ENCODE assay signal across 31 cellular contexts in genomic region chr6:133179483-133179882, GRCh38.
A peak's percentile ranks its signal among the peaks of the same experiment; 100 is the strongest.
DNase-seq lines count a peak whose midpoint lies in the region; ATAC-seq and TF ChIP-seq lines count a peak whose summit lies in the region.
"Had no signal": no experiment of that assay in that cellular context is flagged by ENCODE, and none has a peak within 500 bp of the region (broad histone marks: within the 10 kb centered on the region; RNA-seq: fewer than 3 reads in every experiment).

No MANE protein-coding gene starts in this region.

- no peak overlapping the region for H3K23ac ChIP-seq in IMR-90 (ENCODE audit: low read depth, low read length)

- peak overlapping the region; percentile 70 for H3K18ac ChIP-seq in IMR-90 (ENCODE audit: low read depth, low read length)

- H3K4me3 ChIP-seq in IMR-90 (ENCODE audit: insufficient read depth, low read depth, low read length) (no peak overlapping the region), right lobe of liver (no peak overlapping the region)
- H3K4me3 ChIP-seq: gastrocnemius medialis, lower lobe of right lung, prostate gland, sigmoid colon, SJSA1, stomach, uterus had no signal

- H3K27ac ChIP-seq in IMR-90 (ENCODE audit: insufficient read depth, low read length) (peak overlapping the region; percentile 59; the same call in 1 of the 2 replicates), right lobe of liver (no peak overlapping the region)
- H3K27ac ChIP-seq: gastrocnemius medialis, lower lobe of right lung, prostate gland, sigmoid colon, SJSA1, stomach, uterus, WERI-Rb-1 had no signal

- H2AFZ ChIP-seq in IMR-90 (replicated peaks; ENCODE audit: low read length, poor library complexity), result no peak overlapping the region

- H3K36me3 Mint-ChIP-seq in osteocyte (ENCODE audit: unreplicated experiment), result no peaks in the 10 kb centered on the region
- H3K36me3 Mint-ChIP-seq: activated naive CD8-positive, alpha-beta T cell treated with anti-CD3 and anti-CD28 coated beads for 36 hours; CD8-positive, alpha-beta T cell; natural killer cell had no signal

- H4K5ac ChIP-seq in IMR-90 (ENCODE audit: low read depth, low read length), result peak overlapping the region; percentile 87

- H3K4me1 ChIP-seq in IMR-90 (ENCODE audit: control insufficient read depth, insufficient read depth, low read length) (peaks cover 2% of the 10 kb centered on the region), right lobe of liver (no peaks in the 10 kb centered on the region)
- H3K4me1 ChIP-seq: gastrocnemius medialis, lower lobe of right lung, prostate gland, sigmoid colon, SJSA1, stomach, uterus had no signal

- no peak overlapping the region for H2BK5ac ChIP-seq in IMR-90 (ENCODE audit: low read depth, low read length, poor library complexity, severe bottlenecking)

- TF ChIP-seq RAD21 in IMR-90 (IDR thresholded peaks at IDR 0.05; ENCODE audit: low read length), result no peak

- POLR2A ChIA-PET in IMR-90 (lab: Charles Lee; ENCODE audit: unreplicated experiment), result no interaction called here

- H4K20me1 ChIP-seq in IMR-90 (ENCODE audit: insufficient read depth, low read length), result no peaks in the 10 kb centered on the region

- no peak overlapping the region for H3K4ac ChIP-seq in IMR-90 (ENCODE audit: low read depth, low read length)

- H3K56ac ChIP-seq in IMR-90 (ENCODE audit: extremely low read depth, insufficient read depth, low read length), result no peak overlapping the region

- peaks cover 7% of the 10 kb centered on the region for H3K9me3 Mint-ChIP-seq in osteocyte (ENCODE audit: unreplicated experiment)
- H3K9me3 Mint-ChIP-seq: activated CD4-positive, alpha-beta T cell treated with anti-CD3 and anti-CD28 coated beads, Interleukin-2, amount 10 ng/mL, durations not matched to agents 24 days and 14 days had no signal

- no peak overlapping the region for H3K14ac ChIP-seq in IMR-90 (replicated peaks; ENCODE audit: low read depth, low read length)

- no peak overlapping the region for H3K9ac ChIP-seq in IMR-90 (ENCODE audit: low read depth, low read length)

- CTCF ChIA-PET in IMR-90 (lab: Yijun Ruan, JAX), result no interaction called here

- H3K36me3 ChIP-seq in IMR-90 (ENCODE audit: control insufficient read depth, insufficient read depth, low read length) (no peaks in the 10 kb centered on the region), right lobe of liver (no peaks in the 10 kb centered on the region)
- H3K36me3 ChIP-seq: gastrocnemius medialis, lower lobe of right lung, prostate gland, sigmoid colon, SJSA1, stomach, WERI-Rb-1 had no signal

- intact Hi-C loops in IMR-90 (cut with micrococcal nuclease) (no loop called here), right lobe of liver (cut with DNase I) (no loop called here)

- no peak overlapping the region for H2BK120ac ChIP-seq in IMR-90 (ENCODE audit: low read depth, low read length)

- TF ChIP-seq POLR2A in IMR-90 (IDR thresholded peaks at IDR 0.05; ENCODE audit: low read depth, low read length), result no peak
- TF ChIP-seq POLR2A in right lobe of liver (IDR thresholded peaks at IDR 0.05), result no peak

- H4K91ac ChIP-seq in IMR-90 (ENCODE audit: insufficient read depth, low read depth, low read length), result no peak overlapping the region

- no peak overlapping the region for H2BK15ac ChIP-seq in IMR-90 (ENCODE audit: low read depth, low read length)

- no peak overlapping the region; a peak in 1 of 4 replicates for H4K8ac ChIP-seq in IMR-90 (ENCODE audit: low read depth in 2 of 2, low read length in 2 of 2)

- H2AK5ac ChIP-seq in IMR-90 (ENCODE audit: low read depth, low read length), result no peak overlapping the region

- H3K4me1 Mint-ChIP-seq in osteocyte (ENCODE audit: unreplicated experiment), result no peaks in the 10 kb centered on the region
- H3K4me1 Mint-ChIP-seq: activated CD4-positive, alpha-beta T cell treated with anti-CD3 and anti-CD28 coated beads, Interleukin-2, amount 10 ng/mL, durations not matched to agents 24 days and 14 days; activated naive CD8-positive, alpha-beta T cell treated with anti-CD3 and anti-CD28 coated beads for 36 hours; B cell; natural killer cell had no signal

- DNase-seq in NCI-H446 (lab: John Stamatoyannopoulos, UW) (peak; percentile 40 to 59), NCI-H446 treated with DMSO at 0.1 percent for 48 hours (lab: John Stamatoyannopoulos, UW) (no peak), IMR-90 (no peak), NCI-H2171 treated with DMSO at 0.1 percent for 48 hours (lab: John Stamatoyannopoulos, UW) (peak; percentile 66), myocyte (ENCODE audit: low read depth) (peak; percentile 20), osteocyte (ENCODE audit: extremely low spot score, unreplicated experiment) (no peak), right lobe of liver (no peak)
- DNase-seq: activated CD4-positive, alpha-beta T cell treated with anti-CD3 and anti-CD28 coated beads, Interleukin-2, amount 10 ng/mL, durations not matched to agents 24 days and 14 days; activated effector memory CD4-positive, alpha-beta T cell treated with Interleukin-2 at 50 U/mL for 16 hours; activated naive CD8-positive, alpha-beta T cell treated with anti-CD3 and anti-CD28 coated beads for 36 hours; CD8-positive, alpha-beta T cell; DMS153; effector CD4-positive, alpha-beta T cell; gastrocnemius medialis; H9; kidney glomerular epithelial cell; lower lobe of right lung; natural killer cell; NCI-H1092; NCI-H2029 treated with DMSO at 0.1 percent for 48 hours; NCI-H510A treated with DMSO at 0.1 percent for 48 hours; sigmoid colon; stimulated activated CD4-positive, alpha-beta T cell treated with anti-CD3 and anti-CD28 coated beads, Interleukin-4, amount 100 ng/mL, for 1 hour; stomach; uterus; WERI-Rb-1 had no signal

- dilution Hi-C loops in IMR-90 (cut with HindIII; ENCODE audit: low sequenced_read_pairs, unreplicated experiment), result no loop called here

- H2BK20ac ChIP-seq in IMR-90 (ENCODE audit: low read depth, low read length), result no peak overlapping the region

- no peak overlapping the region for H2AK9ac ChIP-seq in IMR-90 (replicated peaks; ENCODE audit: low read depth, low read length, poor library complexity)

- in situ Hi-C loops in IMR-90 (cut with MboI; ENCODE audit: low sequenced_read_pairs), result loop anchor here (25.0 kb wide), 1 partner anchor 733 kb away; no protein-coding TSS in a partner anchor

- H3K27me3 Mint-ChIP-seq in osteocyte (ENCODE audit: unreplicated experiment), result peaks cover 17% of the 10 kb centered on the region
- H3K27me3 Mint-ChIP-seq: activated CD4-positive, alpha-beta T cell treated with anti-CD3 and anti-CD28 coated beads, Interleukin-2, amount 10 ng/mL, durations not matched to agents 24 days and 14 days; activated naive CD8-positive, alpha-beta T cell treated with anti-CD3 and anti-CD28 coated beads for 36 hours had no signal

- ATAC-seq in IMR-90 (ENCODE audit: low read depth) (no peak), right lobe of liver (no peak), GM21825 (IDR thresholded peaks at IDR 0.05; ENCODE audit: unreplicated experiment) (no peak)
- ATAC-seq: CD8-positive, alpha-beta T cell; gastrocnemius medialis; HepG2; lower lobe of right lung; natural killer cell had no signal

- BruUV-seq in IMR-90 (replicated peaks; lab: Mats Ljungman, UMichigan), result no TSS peak

- H3K27ac Mint-ChIP-seq in osteocyte (ENCODE audit: unreplicated experiment), result no peak overlapping the region
- H3K27ac Mint-ChIP-seq: activated CD4-positive, alpha-beta T cell treated with anti-CD3 and anti-CD28 coated beads, Interleukin-2, amount 10 ng/mL, durations not matched to agents 24 days and 14 days; activated naive CD8-positive, alpha-beta T cell treated with anti-CD3 and anti-CD28 coated beads for 36 hours; B cell; CD8-positive, alpha-beta T cell; H9; natural killer cell had no signal

- TF ChIP-seq CTCF in IMR-90 (conservative IDR thresholded peaks at IDR 0.05; ENCODE audit: low read depth, low read length) (no peak), osteocyte (IDR thresholded peaks at IDR 0.05) (no peak), right lobe of liver (IDR thresholded peaks at IDR 0.05) (no peak)

- no peaks in the 10 kb centered on the region for H3K9me1 ChIP-seq in IMR-90 (ENCODE audit: insufficient read depth, low read length)

- H3K79me1 ChIP-seq in IMR-90 (ENCODE audit: low read depth in 1 of 2, low read length in 2 of 2), result no peaks in the 10 kb centered on the region

- H3K4me3 Mint-ChIP-seq in osteocyte (ENCODE audit: unreplicated experiment), result no peak overlapping the region
- H3K4me3 Mint-ChIP-seq: activated CD4-positive, alpha-beta T cell treated with anti-CD3 and anti-CD28 coated beads, Interleukin-2, amount 10 ng/mL, durations not matched to agents 24 days and 14 days; activated naive CD8-positive, alpha-beta T cell treated with anti-CD3 and anti-CD28 coated beads for 36 hours; B cell; CD8-positive, alpha-beta T cell; H9; natural killer cell had no signal

- H3K27me3 ChIP-seq in IMR-90 (ENCODE audit: control insufficient read depth, insufficient read depth, low read length) (no peaks in the 10 kb centered on the region), right lobe of liver (no peaks in the 10 kb centered on the region)
- H3K27me3 ChIP-seq: gastrocnemius medialis, sigmoid colon, SJSA1, stomach, uterus had no signal

- H3K4me2 ChIP-seq in IMR-90 (ENCODE audit: low read depth, low read length), result no peak overlapping the region; the same call in 1 of the 2 replicates

- no peaks in the 10 kb centered on the region for H3K9me3 ChIP-seq in IMR-90 (ENCODE audit: control insufficient read depth, insufficient read depth, low read length)
- no peaks in the 10 kb centered on the region for H3K9me3 ChIP-seq in right lobe of liver
- H3K9me3 ChIP-seq: gastrocnemius medialis, prostate gland, sigmoid colon, SJSA1, stomach, uterus had no signal

TF ChIP-seq in IMR-90, 13 proteins besides CTCF, POLR2A, EP300 and RAD21 (continues in another document):
- TF ChIP-seq CHD1 (IDR thresholded peaks at IDR 0.05; ENCODE audit: low read depth, low read length), result no peak
- no peak for TF ChIP-seq USF2 (IDR thresholded peaks at IDR 0.05; ENCODE audit: low read depth, low read length)
- TF ChIP-seq CEBPB (IDR thresholded peaks at IDR 0.05; ENCODE audit: low read depth, low read length), result no peak
- TF ChIP-seq ELK1 (IDR thresholded peaks at IDR 0.05; ENCODE audit: borderline replicate concordance, low read depth, low read length), result no peak

Comparison
In these comparisons a context has a peak if more than half of its experiments do, and no peak if none do; other contexts are left out.
1. DNase-seq: peak in NCI-H446 (2 of 2), NCI-H2171 treated with DMSO at 0.1 percent for 48 hours (single experiment) and myocyte (single experiment); none in NCI-H446 treated with DMSO at 0.1 percent for 48 hours (single experiment), IMR-90 (single experiment), osteocyte (single experiment) and right lobe of liver (0 of 3).